11 cellular contexts compared by ENCODE assay signal in genomic region chr11:96162816-96163499, GRCh38.
DNase-seq lines count a peak whose midpoint lies in the region; ATAC-seq and TF ChIP-seq lines count a peak whose summit lies in the region.
"Had no signal": no experiment of that assay in that cellular context is flagged by ENCODE, and none has a peak within 500 bp of the region (broad histone marks: within the 10 kb centered on the region; RNA-seq: fewer than 3 reads in every experiment).

No MANE protein-coding gene starts in this region.

- H3K36me3 ChIP-seq in PC-3 (ENCODE audit: low read depth, low read length) = no peaks in the 10 kb centered on the region
- H3K36me3 ChIP-seq in muscle layer of duodenum (ENCODE audit: control insufficient read depth in 1 of 2, insufficient read depth in 2 of 2, low read length in 2 of 2) = no peaks in the 10 kb centered on the region

- intact Hi-C loops in PC-3 (cut with micrococcal nuclease) = loop anchor here (1.0 kb wide), 1 partner anchor 44 kb away; no protein-coding TSS in a partner anchor
- intact Hi-C loops in CD14-positive monocyte (cut with micrococcal nuclease) = loop anchor here in 1 of 2 donors (10.0 kb wide), 1 partner anchor 108 kb away; no protein-coding TSS in a partner anchor

- ATAC-seq in PC-3 (peak; percentile 66), HG02852 (IDR thresholded peaks at IDR 0.05; ENCODE audit: unreplicated experiment) (no peak)
- ATAC-seq: activated CD8-positive, alpha-beta T cell treated with anti-CD3 and anti-CD28 coated beads for 36 hours had no signal

- H3K4me2 ChIP-seq in PC-3 (ENCODE audit: low read length) = peak overlapping the region; percentile 27; the same call in 1 of the 2 replicates

- no peaks in the 10 kb centered on the region for H3K27me3 ChIP-seq in PC-3 (ENCODE audit: low read length)
- no peaks in the 10 kb centered on the region for H3K27me3 ChIP-seq in muscle layer of duodenum (ENCODE audit: low read depth, low read length)

- peak overlapping the region; percentile 73 for H3K27ac ChIP-seq in PC-3 (ENCODE audit: low read length)
- peak overlapping the region; percentile 46 for H3K27ac ChIP-seq in epithelial cell of prostate
- peak overlapping the region; percentile 58 for H3K27ac ChIP-seq in muscle layer of duodenum (ENCODE audit: low read length)

- peak overlapping the region; percentile 63 for H2AFZ ChIP-seq in PC-3 (ENCODE audit: low read length)

- no peaks in the 10 kb centered on the region for H3F3A ChIP-seq in PC-3 (ENCODE audit: low read length, unreplicated experiment)

- H3K4me1 ChIP-seq in PC-3 (ENCODE audit: insufficient read depth, low read length) (peaks cover 32% of the 10 kb centered on the region), muscle layer of duodenum (ENCODE audit: control insufficient read depth in 1 of 2, insufficient read depth in 2 of 2, low read length in 2 of 2) (no peaks in the 10 kb centered on the region)

- no peaks in the 10 kb centered on the region for H3K79me2 ChIP-seq in PC-3 (ENCODE audit: low read length)

- DNase-seq in AG09309 (ENCODE audit: low read depth) (peak; percentile 85), PC-3 (peak; percentile 63), epithelial cell of prostate (ENCODE audit: low read depth, low spot score) (no peak), CD14-positive monocyte (ENCODE audit: low spot score) (no peak)
- no peak for DNase-seq in activated CD8-positive, alpha-beta memory T cell treated with anti-CD3 and anti-CD28 coated beads, Interleukin-2, amount 50 U/mL, for 48 hours
- DNase-seq in stimulated activated CD4-positive, alpha-beta T cell treated with anti-CD3 and anti-CD28 coated beads, Interleukin-1b, Interleukin-23, amount 100 ng/mL, for 48 hours = no peak
- DNase-seq: activated CD8-positive, alpha-beta T cell treated with anti-CD3 and anti-CD28 coated beads for 36 hours; Caco-2 had no signal

- no peak for TF ChIP-seq CTCF in AG09309 (IDR thresholded peaks at IDR 0.05; ENCODE audit: control insufficient read depth, insufficient read depth, low read depth, low read length, missing control alignments)
- TF ChIP-seq CTCF in PC-3 (conservative IDR thresholded peaks at IDR 0.05; ENCODE audit: low read depth, low read length) = no peak
- TF ChIP-seq CTCF in CD14-positive monocyte (IDR thresholded peaks at IDR 0.05) = no peak

- H3K9me3 Mint-ChIP-seq in CD14-positive monocyte = peaks cover 0 to 5% (median 0%) of the 10 kb centered on the region in 7 donors

- BruUV-seq in PC-3 (replicated peaks; lab: Mats Ljungman, UMichigan) = no TSS peak

- no peaks in the 10 kb centered on the region for H4K20me1 ChIP-seq in PC-3 (ENCODE audit: low read length)

- H3K4me1 Mint-ChIP-seq in CD14-positive monocyte = peaks cover 22% of the 10 kb centered on the region

- no peak overlapping the region for H3K4me3 Mint-ChIP-seq in CD14-positive monocyte
- H3K4me3 Mint-ChIP-seq: activated CD8-positive, alpha-beta T cell treated with anti-CD3 and anti-CD28 coated beads for 36 hours had no signal

- H3K9me3 ChIP-seq in PC-3 (ENCODE audit: low read length) = no peaks in the 10 kb centered on the region
- no peaks in the 10 kb centered on the region for H3K9me3 ChIP-seq in muscle layer of duodenum (ENCODE audit: control insufficient read depth in 1 of 2, low read length in 2 of 2)
- H3K9me3 ChIP-seq: Caco-2 had no signal

- H3K9ac ChIP-seq in PC-3 (ENCODE audit: low read length) = peak overlapping the region; percentile 36

- H3K27ac Mint-ChIP-seq in CD14-positive monocyte = no peak overlapping the region
- H3K27ac Mint-ChIP-seq: activated CD8-positive, alpha-beta T cell treated with anti-CD3 and anti-CD28 coated beads for 36 hours; progenitor cell of endocrine pancreas had no signal

- no peaks in the 10 kb centered on the region for H3K9me2 ChIP-seq in PC-3 (replicated peaks; ENCODE audit: low read length)

- no peak overlapping the region for H3K4me3 ChIP-seq in AG09309 (ENCODE audit: control insufficient read depth, low read depth, low read length)
- H3K4me3 ChIP-seq in PC-3 (ENCODE audit: low read length) = no peak overlapping the region
- no peak overlapping the region for H3K4me3 ChIP-seq in muscle layer of duodenum (ENCODE audit: low read depth in 1 of 2, low read length in 2 of 2)

- H3K27me3 Mint-ChIP-seq in CD14-positive monocyte (ENCODE audit: low read depth in 3 of 3) = peaks cover 0 to 2% (median 2%) of the 10 kb centered on the region in 3 donors
- H3K27me3 Mint-ChIP-seq: activated CD8-positive, alpha-beta T cell treated with anti-CD3 and anti-CD28 coated beads for 36 hours; progenitor cell of endocrine pancreas had no signal

- CTCF ChIA-PET in PC-3 (lab: Charles Lee) = interaction anchor here (1.4 kb wide), 1 partner anchor 180 kb away, joined by 10 read pairs; the partner anchor contains the start of gene MAML2

- H3K36me3 Mint-ChIP-seq in CD14-positive monocyte = no peaks in the 10 kb centered on the region

- POLR2A ChIA-PET in PC-3 (lab: Charles Lee; ENCODE audit: unreplicated experiment) = interaction anchor here (0.5 to 0.8 kb wide), 2 partner anchors 10 to 52 kb away, joined by 3 read pairs; no protein-coding TSS in a partner anchor

Comparison
In these comparisons a context has a peak if more than half of its experiments do, and no peak if none do; other contexts are left out.
1. DNase-seq: peak in AG09309 (single experiment) and PC-3 (single experiment); none in epithelial cell of prostate (single experiment), activated CD8-positive, alpha-beta memory T cell treated with anti-CD3 and anti-CD28 coated beads, Interleukin-2, amount 50 U/mL, for 48 hours (single experiment), CD14-positive monocyte (single experiment) and stimulated activated CD4-positive, alpha-beta T cell treated with anti-CD3 and anti-CD28 coated beads, Interleukin-1b, Interleukin-23, amount 100 ng/mL, for 48 hours (single experiment).
2. Peak in every context shown above with its lines, with median percentiles within 50 percentile points of each other: H3K27ac ChIP-seq.